Comparison of ENCODE assay signal across 10 cellular contexts in genomic region chr2:98483257-98483861, GRCh38. TPM values are rescaled to one million over a fixed set of nuclear protein-coding genes. Genes with fewer than 3 reads are reported as not detected.
DNase-seq lines count a peak whose midpoint lies in the region; ATAC-seq and TF ChIP-seq lines count a peak whose summit lies in the region.
"Had no signal": no experiment of that assay in that cellular context is flagged by ENCODE, and none has a peak within 500 bp of the region (broad histone marks: within the 10 kb centered on the region; RNA-seq: fewer than 3 reads in every experiment).

No MANE protein-coding gene starts in this region.

- H4K20me1 ChIP-seq in PC-9 (ENCODE audit: insufficient read depth): no peaks in the 10 kb centered on the region

- H3K4me1 ChIP-seq in PC-9 (replicated peaks; ENCODE audit: insufficient read depth) (peaks cover 82% of the 10 kb centered on the region), sigmoid colon (peaks cover 0 to 85% (median 60%) of the 10 kb centered on the region in 4 donors)

- H3K27ac ChIP-seq in PC-9 (peak overlapping the region; percentile 93), sigmoid colon (no peak overlapping the region)
- H3K27ac ChIP-seq: body of pancreas had no signal

- H3K9me3 ChIP-seq in PC-9 (ENCODE audit: insufficient read depth, low read depth): no peaks in the 10 kb centered on the region
- H3K9me3 ChIP-seq in sigmoid colon: no peaks in the 10 kb centered on the region
- H3K9me3 ChIP-seq: body of pancreas had no signal

- H2AFZ ChIP-seq in PC-9: no peak overlapping the region

- peak overlapping the region; percentile 69 for H3K4me2 ChIP-seq in PC-9

- H3K36me3 ChIP-seq in PC-9 (ENCODE audit: low read depth) (no peaks in the 10 kb centered on the region), sigmoid colon (no peaks in the 10 kb centered on the region)

- TF ChIP-seq EP300 in sigmoid colon (IDR thresholded peaks at IDR 0.05): no peak

- POLR2A ChIA-PET in PC-9 (lab: Charles Lee; ENCODE audit: unreplicated experiment): interaction anchor here (0.6 kb wide), 1 partner anchor 19 kb away, joined by 3 read pairs; no protein-coding TSS in a partner anchor

- TF ChIP-seq CTCF in PC-9 (conservative IDR thresholded peaks at IDR 0.05) (no peak), sigmoid colon (IDR thresholded peaks at IDR 0.05) (no peak)

- H3K79me2 ChIP-seq in PC-9 (ENCODE audit: low read depth): peaks cover 86% of the 10 kb centered on the region

- WGBS in sigmoid colon, 2 donors: 77 to 89% methylated on average over 6 of the region's 6 CpGs

- intact Hi-C loops in PC-9 (cut with micrococcal nuclease; ENCODE audit: unreplicated experiment): loop anchor here (1.0 to 5.0 kb wide), 4 partner anchors 19 to 79 kb away; partner anchors contain the start of gene INPP4A
- intact Hi-C loops in sigmoid colon (cut with DNase I): no loop called here

- DNase-seq in NOMO-1 treated with DMSO at 0.1 percent for 48 hours (lab: John Stamatoyannopoulos, UW; ENCODE audit: unreplicated experiment) (peak; percentile 27), NOMO-1 treated with dmso at 0.1 percent for 144 hours (lab: John Stamatoyannopoulos, UW; ENCODE audit: unreplicated experiment) (no peak), PC-9 (peak; percentile 87 to 99), sigmoid colon (peak; percentile 36), NCI-H2029 (lab: John Stamatoyannopoulos, UW) (no peak), NCI-H510A (lab: John Stamatoyannopoulos, UW) (no peak), AG08395 (ENCODE audit: low spot score) (no peak)
- DNase-seq: ACHN, body of pancreas had no signal

- no peaks in the 10 kb centered on the region for H3K9me2 ChIP-seq in PC-9 (ENCODE audit: insufficient read depth)

- no TSS peak for BruUV-seq in PC-9 (replicated peaks; lab: Mats Ljungman, UMichigan)

- H3K27me3 ChIP-seq in PC-9 (ENCODE audit: insufficient read depth, low read depth) (no peaks in the 10 kb centered on the region), sigmoid colon (no peaks in the 10 kb centered on the region)
- H3K27me3 ChIP-seq: body of pancreas had no signal

- TF ChIP-seq POLR2A in sigmoid colon (IDR thresholded peaks at IDR 0.05): no peak

- H3F3A ChIP-seq in PC-9 (ENCODE audit: insufficient read depth, low read depth): peaks cover 36% of the 10 kb centered on the region

- ATAC-seq in HG02678 (IDR thresholded peaks at IDR 0.05; ENCODE audit: unreplicated experiment): peak; percentile 64
- ATAC-seq: body of pancreas had no signal

- CTCF ChIA-PET in PC-9 (lab: Charles Lee): interaction anchor here (0.6 kb wide), 1 partner anchor 783 kb away, joined by 4 read pairs; no protein-coding TSS in a partner anchor

- H3K4me3 ChIP-seq in PC-9: no peak overlapping the region; the same call in 1 of the 2 replicates
- no peak overlapping the region for H3K4me3 ChIP-seq in sigmoid colon
- H3K4me3 ChIP-seq: body of pancreas had no signal

RNA-seq across cellular contexts. Expression of gene INPP4A, which starts 38.7 kb away (rescaled TPM):
- total RNA-seq in PC-9 (2021) (50.5 and 52.9 TPM in 2 replicates), sigmoid colon (10 to 100 TPM; 30.4 to 49.9 (median 39.9) TPM)
- polyA plus RNA-seq in sigmoid colon: 10 to 100 TPM in 1 of 3 donors, 1 to 10 TPM in 2; 1.8 to 12.2 (median 2.3) TPM

Comparison
In these comparisons a context has a peak if more than half of its experiments do, and no peak if none do; other contexts are left out.
1. DNase-seq: peak in NOMO-1 treated with DMSO at 0.1 percent for 48 hours (single experiment), PC-9 (2 of 2) and sigmoid colon (single experiment); none in NOMO-1 treated with dmso at 0.1 percent for 144 hours (single experiment), NCI-H2029 (single experiment), NCI-H510A (single experiment) and AG08395 (single experiment).